In genomic region chr22:20808844-20809243, GRCh38 we compare ENCODE assay signal across 1 cellular context.
TF ChIP-seq lines count a peak whose summit lies in the region.

No MANE protein-coding gene starts in this region.

TF ChIP-seq in K562, 482 proteins besides CTCF, POLR2A, EP300 and RAD21:
- 0 out of 4 replicates have a peak, but pooled peaks of 1 of the 2 experiments have one; percentile 26 for TF ChIP-seq FOXA3 (CRISPR knock-in tag; conservative IDR thresholded peaks at IDR 0.05 in 1 of 2, IDR thresholded peaks at IDR 0.05 in 1 of 2)
- peak; percentile 9; the same call in 1 of the 2 replicates for TF ChIP-seq ZNF143 (CRISPR knock-in tag; IDR thresholded peaks at IDR 0.05)
- TF ChIP-seq RAD51 (IDR thresholded peaks at IDR 0.05; ENCODE audit: borderline replicate concordance, low read depth): no peak
- TF ChIP-seq NCOA6 (IDR thresholded peaks at IDR 0.05): no peak
- no peak for TF ChIP-seq GABPB2 (CRISPR knock-in tag; conservative IDR thresholded peaks at IDR 0.05)
- peak; percentile 46; the same call in 1 of the 2 replicates for TF ChIP-seq USF1 (CRISPR knock-in tag; IDR thresholded peaks at IDR 0.05)
- no peak for TF ChIP-seq NCOA1 (IDR thresholded peaks at IDR 0.05; ENCODE audit: low read depth)
- no peak for TF ChIP-seq ZNF830 (CRISPR knock-in tag; IDR thresholded peaks at IDR 0.05)
- TF ChIP-seq CHD2 (IDR thresholded peaks at IDR 0.05; ENCODE audit: low read depth, low read length): no peak
- no peak for TF ChIP-seq RB1 (IDR thresholded peaks at IDR 0.05; ENCODE audit: low read depth)
- TF ChIP-seq NR2C2 (CRISPR knock-in tag; IDR thresholded peaks at IDR 0.05): no peak; the same call in 1 of the 2 replicates
- TF ChIP-seq NR2C2 (tag; IDR thresholded peaks at IDR 0.05): no peak
- no peak for TF ChIP-seq ZNF444 (CRISPR knock-in tag; IDR thresholded peaks at IDR 0.05)
- no peak for TF ChIP-seq TEAD4 (IDR thresholded peaks at IDR 0.05; ENCODE audit: low read length)
- TF ChIP-seq TEAD4 (CRISPR knock-in tag; IDR thresholded peaks at IDR 0.05; ENCODE audit: borderline replicate concordance): 0 out of 2 replicates have a peak, but pooled peaks have one; percentile 20
- no peak for TF ChIP-seq CLOCK (CRISPR knock-in tag; IDR thresholded peaks at IDR 0.05; ENCODE audit: borderline replicate concordance)
- 0 out of 2 replicates have a peak, but pooled peaks have one; percentile 28 for TF ChIP-seq E2F4 (CRISPR knock-in tag; IDR thresholded peaks at IDR 0.05; ENCODE audit: low read depth)
- TF ChIP-seq EWSR1 (IDR thresholded peaks at IDR 0.05; ENCODE audit: borderline replicate concordance, low read depth, partially characterized antibody): no peak
- no peak for TF ChIP-seq E2F1 (CRISPR knock-in tag; IDR thresholded peaks at IDR 0.05)
- TF ChIP-seq POLR2AphosphoS2 (IDR thresholded peaks at IDR 0.05; ENCODE audit: low read length): no peak
- no peak for TF ChIP-seq JUN (IDR thresholded peaks at IDR 0.05; ENCODE audit: borderline replicate concordance, low read depth, low read length)
- 0 out of 2 replicates have a peak, but pooled peaks have one; percentile 40 for TF ChIP-seq JUN (CRISPR knock-in tag; IDR thresholded peaks at IDR 0.05; ENCODE audit: borderline replicate concordance)
- no peak for TF ChIP-seq RREB1 (CRISPR knock-in tag; IDR thresholded peaks at IDR 0.05)
